ENCODE assay signal across 1 cellular context in the genomic region with DNA sequence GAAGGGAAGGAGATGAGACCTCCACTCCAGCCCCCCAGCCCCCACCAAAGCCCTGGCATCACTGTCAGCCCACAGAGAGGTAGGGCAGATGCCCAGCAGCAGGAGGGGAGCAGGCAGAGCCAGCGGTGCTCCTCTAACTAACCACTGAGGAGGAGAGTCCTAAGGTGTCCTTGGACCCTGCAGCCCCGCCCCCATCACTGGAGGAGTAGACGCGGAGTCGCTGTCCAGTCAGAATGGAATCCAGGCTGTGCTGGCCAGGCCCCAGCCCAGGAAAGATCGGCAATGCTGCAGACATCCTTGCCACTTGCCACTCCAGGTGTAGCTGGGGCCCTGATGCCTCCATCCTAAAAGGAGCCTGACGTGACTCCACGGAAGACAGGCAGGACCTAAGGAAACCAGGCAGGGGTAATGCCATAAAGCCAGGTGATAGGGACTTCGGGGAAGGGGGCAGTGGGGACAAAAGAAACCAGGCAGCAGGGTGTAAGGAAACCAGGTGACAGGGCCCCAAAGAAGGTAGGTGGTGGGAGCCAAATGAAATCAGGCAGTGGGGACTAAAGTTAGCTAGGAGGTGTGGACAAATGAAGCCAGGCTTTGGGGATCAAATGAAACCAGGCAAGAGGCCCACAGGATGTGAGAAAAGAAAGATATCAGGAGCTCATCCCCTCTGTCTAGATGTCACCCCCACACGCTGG.
TF ChIP-seq lines count a peak whose summit lies in the region.

No MANE protein-coding gene starts in this region.

TF ChIP-seq in HepG2, 621 proteins besides CTCF, POLR2A, EP300 and RAD21:
- TF ChIP-seq, protein P1, sequence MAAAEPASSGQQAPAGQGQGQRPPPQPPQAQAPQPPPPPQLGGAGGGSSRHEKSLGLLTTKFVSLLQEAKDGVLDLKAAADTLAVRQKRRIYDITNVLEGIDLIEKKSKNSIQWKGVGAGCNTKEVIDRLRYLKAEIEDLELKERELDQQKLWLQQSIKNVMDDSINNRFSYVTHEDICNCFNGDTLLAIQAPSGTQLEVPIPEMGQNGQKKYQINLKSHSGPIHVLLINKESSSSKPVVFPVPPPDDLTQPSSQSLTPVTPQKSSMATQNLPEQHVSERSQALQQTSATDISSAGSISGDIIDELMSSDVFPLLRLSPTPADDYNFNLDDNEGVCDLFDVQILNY (CRISPR knock-in tag; conservative IDR thresholded peaks at IDR 0.05) = no peak
- TF ChIP-seq RFXAP (CRISPR knock-in tag; IDR thresholded peaks at IDR 0.05; ENCODE audit: borderline replicate concordance) (no peak), NFE2 (CRISPR knock-in tag; IDR thresholded peaks at IDR 0.05) (no peak), ZNF75D (CRISPR knock-in tag; IDR thresholded peaks at IDR 0.05; ENCODE audit: borderline replicate concordance) (no peak), ZNF768 (CRISPR knock-in tag; IDR thresholded peaks at IDR 0.05) (0 out of 2 replicates have a peak, but pooled peaks have one; percentile 14), ZNF337 (CRISPR knock-in tag; IDR thresholded peaks at IDR 0.05; ENCODE audit: borderline replicate concordance, low read depth) (no peak), MZF1 (CRISPR knock-in tag; IDR thresholded peaks at IDR 0.05; ENCODE audit: borderline replicate concordance) (no peak)
- TF ChIP-seq, protein P2, sequence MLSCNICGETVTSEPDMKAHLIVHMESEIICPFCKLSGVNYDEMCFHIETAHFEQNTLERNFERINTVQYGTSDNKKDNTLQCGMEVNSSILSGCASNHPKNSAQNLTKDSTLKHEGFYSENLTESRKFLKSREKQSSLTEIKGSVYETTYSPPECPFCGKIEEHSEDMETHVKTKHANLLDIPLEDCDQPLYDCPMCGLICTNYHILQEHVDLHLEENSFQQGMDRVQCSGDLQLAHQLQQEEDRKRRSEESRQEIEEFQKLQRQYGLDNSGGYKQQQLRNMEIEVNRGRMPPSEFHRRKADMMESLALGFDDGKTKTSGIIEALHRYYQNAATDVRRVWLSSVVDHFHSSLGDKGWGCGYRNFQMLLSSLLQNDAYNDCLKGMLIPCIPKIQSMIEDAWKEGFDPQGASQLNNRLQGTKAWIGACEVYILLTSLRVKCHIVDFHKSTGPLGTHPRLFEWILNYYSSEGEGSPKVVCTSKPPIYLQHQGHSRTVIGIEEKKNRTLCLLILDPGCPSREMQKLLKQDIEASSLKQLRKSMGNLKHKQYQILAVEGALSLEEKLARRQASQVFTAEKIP (CRISPR knock-in tag; IDR thresholded peaks at IDR 0.05; ENCODE audit: borderline replicate concordance) = no peak
- TF ChIP-seq, protein P3, sequence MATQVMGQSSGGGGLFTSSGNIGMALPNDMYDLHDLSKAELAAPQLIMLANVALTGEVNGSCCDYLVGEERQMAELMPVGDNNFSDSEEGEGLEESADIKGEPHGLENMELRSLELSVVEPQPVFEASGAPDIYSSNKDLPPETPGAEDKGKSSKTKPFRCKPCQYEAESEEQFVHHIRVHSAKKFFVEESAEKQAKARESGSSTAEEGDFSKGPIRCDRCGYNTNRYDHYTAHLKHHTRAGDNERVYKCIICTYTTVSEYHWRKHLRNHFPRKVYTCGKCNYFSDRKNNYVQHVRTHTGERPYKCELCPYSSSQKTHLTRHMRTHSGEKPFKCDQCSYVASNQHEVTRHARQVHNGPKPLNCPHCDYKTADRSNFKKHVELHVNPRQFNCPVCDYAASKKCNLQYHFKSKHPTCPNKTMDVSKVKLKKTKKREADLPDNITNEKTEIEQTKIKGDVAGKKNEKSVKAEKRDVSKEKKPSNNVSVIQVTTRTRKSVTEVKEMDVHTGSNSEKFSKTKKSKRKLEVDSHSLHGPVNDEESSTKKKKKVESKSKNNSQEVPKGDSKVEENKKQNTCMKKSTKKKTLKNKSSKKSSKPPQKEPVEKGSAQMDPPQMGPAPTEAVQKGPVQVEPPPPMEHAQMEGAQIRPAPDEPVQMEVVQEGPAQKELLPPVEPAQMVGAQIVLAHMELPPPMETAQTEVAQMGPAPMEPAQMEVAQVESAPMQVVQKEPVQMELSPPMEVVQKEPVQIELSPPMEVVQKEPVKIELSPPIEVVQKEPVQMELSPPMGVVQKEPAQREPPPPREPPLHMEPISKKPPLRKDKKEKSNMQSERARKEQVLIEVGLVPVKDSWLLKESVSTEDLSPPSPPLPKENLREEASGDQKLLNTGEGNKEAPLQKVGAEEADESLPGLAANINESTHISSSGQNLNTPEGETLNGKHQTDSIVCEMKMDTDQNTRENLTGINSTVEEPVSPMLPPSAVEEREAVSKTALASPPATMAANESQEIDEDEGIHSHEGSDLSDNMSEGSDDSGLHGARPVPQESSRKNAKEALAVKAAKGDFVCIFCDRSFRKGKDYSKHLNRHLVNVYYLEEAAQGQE (IDR thresholded peaks at IDR 0.05; ENCODE audit: borderline replicate concordance in 1 of 2, low read depth in 1 of 2, low read length in 2 of 2) = peak; percentile 4 to 59; a peak in 1 of 4 replicates
- TF ChIP-seq, protein P4, sequence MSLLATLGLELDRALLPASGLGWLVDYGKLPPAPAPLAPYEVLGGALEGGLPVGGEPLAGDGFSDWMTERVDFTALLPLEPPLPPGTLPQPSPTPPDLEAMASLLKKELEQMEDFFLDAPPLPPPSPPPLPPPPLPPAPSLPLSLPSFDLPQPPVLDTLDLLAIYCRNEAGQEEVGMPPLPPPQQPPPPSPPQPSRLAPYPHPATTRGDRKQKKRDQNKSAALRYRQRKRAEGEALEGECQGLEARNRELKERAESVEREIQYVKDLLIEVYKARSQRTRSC (CRISPR knock-in tag; IDR thresholded peaks at IDR 0.05; ENCODE audit: low read depth) = no peak
